ENCODE assay signal across 8 cellular contexts in the genomic region with DNA sequence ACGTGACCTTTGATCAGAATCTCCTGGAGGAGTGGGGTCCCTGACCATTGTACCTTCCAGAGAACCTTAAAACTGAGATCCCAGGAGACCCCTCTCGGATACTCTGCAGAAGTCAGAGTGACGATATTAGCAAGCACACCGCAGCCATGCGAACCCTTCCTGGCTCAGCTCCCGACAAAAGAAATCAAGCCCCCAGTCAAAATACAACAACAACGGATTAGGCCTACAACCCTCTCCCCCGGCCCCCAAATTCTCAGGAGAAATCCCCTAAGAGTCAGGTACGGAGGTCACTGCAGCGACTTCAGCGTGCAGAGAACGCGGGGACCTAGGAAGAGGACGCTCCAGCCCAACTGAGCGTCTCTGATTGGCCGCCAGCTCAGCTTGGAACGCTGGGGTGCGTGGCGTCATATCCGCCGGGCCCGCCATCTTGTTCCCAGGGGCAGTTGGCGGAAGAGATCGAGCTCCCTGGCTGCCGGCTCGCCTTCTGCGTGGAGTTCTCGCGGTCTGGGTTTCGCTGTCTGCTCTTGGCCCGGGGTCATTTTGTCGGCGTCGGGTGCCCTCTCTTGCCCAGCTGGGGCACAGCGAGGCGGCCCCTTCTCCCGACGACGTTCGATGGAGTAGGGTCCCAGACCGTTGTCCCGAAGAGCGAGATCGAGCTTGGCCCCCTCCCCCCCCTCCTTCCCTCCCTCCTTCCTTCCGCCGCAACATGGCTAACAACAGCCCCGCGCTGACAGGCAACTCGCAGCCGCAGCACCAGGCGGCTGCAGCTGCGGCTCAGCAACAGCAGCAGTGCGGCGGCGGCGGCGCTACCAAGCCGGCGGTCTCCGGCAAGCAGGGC. TPM values are rescaled to one million over a fixed set of nuclear protein-coding genes. Genes with fewer than 3 reads are reported as not detected.
DNase-seq lines count a peak whose midpoint lies in the region; ATAC-seq and TF ChIP-seq lines count a peak whose summit lies in the region.

A gene with protein sequence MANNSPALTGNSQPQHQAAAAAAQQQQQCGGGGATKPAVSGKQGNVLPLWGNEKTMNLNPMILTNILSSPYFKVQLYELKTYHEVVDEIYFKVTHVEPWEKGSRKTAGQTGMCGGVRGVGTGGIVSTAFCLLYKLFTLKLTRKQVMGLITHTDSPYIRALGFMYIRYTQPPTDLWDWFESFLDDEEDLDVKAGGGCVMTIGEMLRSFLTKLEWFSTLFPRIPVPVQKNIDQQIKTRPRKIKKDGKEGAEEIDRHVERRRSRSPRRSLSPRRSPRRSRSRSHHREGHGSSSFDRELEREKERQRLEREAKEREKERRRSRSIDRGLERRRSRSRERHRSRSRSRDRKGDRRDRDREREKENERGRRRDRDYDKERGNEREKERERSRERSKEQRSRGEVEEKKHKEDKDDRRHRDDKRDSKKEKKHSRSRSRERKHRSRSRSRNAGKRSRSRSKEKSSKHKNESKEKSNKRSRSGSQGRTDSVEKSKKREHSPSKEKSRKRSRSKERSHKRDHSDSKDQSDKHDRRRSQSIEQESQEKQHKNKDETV (plus strand): TSS at position 425 of the 838 bp plus-strand sequence. CDS start 282 bp downstream, at position 707.

- POLR2A ChIA-PET in BJ (lab: Charles Lee), result interaction anchor here (0.5 to 1.0 kb wide), 3 partner anchors 20 to 204 kb away, joined by 4 to 15 read pairs (median 4); partner anchors contain the start of gene STXBP3

- peaks cover 16 to 53% of the 10 kb centered on the region in 2 donors for H3K4me1 ChIP-seq in left lung

- H3K9me3 ChIP-seq in left lung, result no peaks in the 10 kb centered on the region

- CTCF ChIA-PET in BJ (lab: Yijun Ruan, JAX), result interaction anchor here (0.6 to 1.5 kb wide), 10 partner anchors 16 to 229 kb away, joined by 3 to 5 read pairs (median 4); partner anchors contain the start of gene EEIG2

- TF ChIP-seq CTCF in BJ (IDR thresholded peaks at IDR 0.05; ENCODE audit: insufficient read depth, low read depth, low read length) (no peak), left lung (IDR thresholded peaks at IDR 0.05) (no peak)

- intact Hi-C loops in left lung (cut with DNase I), result no loop called here

- H3K27me3 ChIP-seq in BJ (ENCODE audit: control insufficient read depth, insufficient read depth, low read length), result no peaks in the 10 kb centered on the region
- H3K27me3 ChIP-seq in left lung, result no peaks in the 10 kb centered on the region

- H3K4me3 ChIP-seq in BJ (ENCODE audit: low read depth, low read length) (peak within 1 kb of the TSS; percentile 66), left lung (peak within 1 kb of the TSS; percentile 82 to 85)

- H3K36me3 ChIP-seq in BJ (ENCODE audit: control insufficient read depth, insufficient read depth, low read length) (0 out of 2 replicates have a peak, but pooled peaks cover 2% of the 10 kb centered on the region), left lung (peaks cover 0 to 18% of the 10 kb centered on the region in 2 donors)

- DNase-seq in BJ (ENCODE audit: low read depth) (peak; percentile 44), GM19240 (ENCODE audit: insufficient read length, low spot score) (peak; percentile 85), NCI-H69 (lab: John Stamatoyannopoulos, UW) (peak; percentile 91), dedifferentiated amniotic fluid mesenchymal stem cell (ENCODE audit: extremely low spot score) (peak; percentile 91), left lung (peak; percentile 95 to 98)
- DNase-seq in activated CD4-positive, alpha-beta T cell treated with anti-CD3 and anti-CD28 coated beads, Interleukin-2, amount 50 U/mL, for 1 hour, result peak; percentile 92
- DNase-seq in stimulated activated CD4-positive, alpha-beta T cell treated with anti-CD3 and anti-CD28 coated beads, Interleukin-2, amount 100 ng/mL, for 48 hours, result peak; percentile 86 to 88

- ATAC-seq in HG03460 (IDR thresholded peaks at IDR 0.05; ENCODE audit: unreplicated experiment) (peak; percentile 94), left lung (peak; percentile 97)

- H3K27ac ChIP-seq in left lung, result peak within 1 kb of the TSS; percentile 98 to 99

RNA-seq across cellular contexts. Expression of the gene that starts here (rescaled TPM):
- 13.3 and 20.1 TPM in 2 replicates for polyA plus RNA-seq in BJ (2011; rRNA removed)
- polyA minus RNA-seq in BJ (2011; rRNA and poly(A)+ RNA removed), result 8.4 and 9.7 TPM in 2 replicates
- total RNA-seq in left lung, result 10 to 100 TPM; 24.7 to 40.5 TPM

Comparison
In these comparisons a context has a peak if more than half of its experiments do, and no peak if none do; other contexts are left out.
1. Peak in every context shown above with its lines: DNase-seq, ATAC-seq, H3K4me3 ChIP-seq and H3K27ac ChIP-seq.
2. DNase-seq: peak in every context shown above with its lines; median percentile 96 in left lung; 92 in activated CD4-positive, alpha-beta T cell treated with anti-CD3 and anti-CD28 coated beads, Interleukin-2, amount 50 U/mL, for 1 hour; 91 in NCI-H69; 91 in dedifferentiated amniotic fluid mesenchymal stem cell; 87 in stimulated activated CD4-positive, alpha-beta T cell treated with anti-CD3 and anti-CD28 coated beads, Interleukin-2, amount 100 ng/mL, for 48 hours; 85 in GM19240; 44 in BJ.